ENCODE assay signal across 1 cellular context in the genomic region with DNA sequence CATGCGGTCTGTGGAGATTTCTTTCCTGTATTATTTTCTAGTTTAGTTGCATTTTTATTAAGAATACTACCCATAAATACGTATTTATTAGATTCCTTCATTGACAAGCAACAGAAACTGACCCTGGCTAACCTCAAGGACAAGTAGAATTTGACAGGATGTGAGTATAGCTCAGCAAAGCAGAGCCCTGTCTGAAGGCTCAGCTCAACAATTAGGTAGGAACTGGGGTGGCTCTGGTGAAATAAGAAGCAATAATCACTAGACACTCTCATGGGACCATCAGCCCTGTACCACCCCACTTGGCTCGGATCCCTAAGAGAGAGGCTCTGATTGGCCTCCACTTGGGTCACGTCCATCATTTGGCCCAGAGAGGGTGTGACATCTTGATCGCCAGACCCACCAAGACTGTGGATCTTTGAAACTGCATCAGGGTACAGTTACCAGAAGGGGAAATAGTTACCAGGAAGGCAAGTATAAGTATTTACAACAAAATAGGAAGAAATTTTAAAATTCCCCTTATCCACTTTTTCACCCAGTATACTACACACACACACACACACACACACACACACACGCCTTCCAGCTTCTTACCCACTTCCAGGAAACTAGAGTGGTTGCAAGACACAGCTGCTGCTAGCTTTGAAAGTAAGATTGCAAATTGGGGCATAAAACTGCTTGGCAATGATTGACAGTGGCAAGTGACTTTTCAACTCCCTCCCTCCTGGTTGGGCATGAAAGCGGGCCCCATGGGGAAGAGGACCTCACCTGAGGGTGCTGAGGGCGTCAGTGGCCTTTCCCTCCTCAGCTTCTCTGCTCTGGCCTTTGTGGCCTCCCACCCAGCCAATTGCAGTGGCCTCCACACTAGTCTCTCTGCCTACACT.
TF ChIP-seq lines count a peak whose summit lies in the region.

No MANE protein-coding gene starts in this region.

TF ChIP-seq in IMR-90, 13 proteins besides CTCF, POLR2A, EP300 and RAD21:
- TF ChIP-seq CHD1 (IDR thresholded peaks at IDR 0.05; ENCODE audit: low read depth, low read length), result no peak
- no peak for TF ChIP-seq MAFK (IDR thresholded peaks at IDR 0.05; ENCODE audit: low read depth, low read length)
- TF ChIP-seq RFX5 (IDR thresholded peaks at IDR 0.05; ENCODE audit: low read depth, low read length), result no peak
- TF ChIP-seq NFE2L2 (IDR thresholded peaks at IDR 0.05; ENCODE audit: low read depth, low read length), result no peak
- TF ChIP-seq FOS (IDR thresholded peaks at IDR 0.05; ENCODE audit: low read depth, low read length), result no peak
- TF ChIP-seq MXI1 (IDR thresholded peaks at IDR 0.05; ENCODE audit: borderline replicate concordance, low read depth, low read length), result no peak
- TF ChIP-seq MAZ (IDR thresholded peaks at IDR 0.05; ENCODE audit: borderline replicate concordance, low read depth, low read length), result no peak
- no peak for TF ChIP-seq RCOR1 (IDR thresholded peaks at IDR 0.05; ENCODE audit: insufficient replicate concordance, low read length)
- no peak for TF ChIP-seq CEBPB (IDR thresholded peaks at IDR 0.05; ENCODE audit: low read depth, low read length)
- no peak for TF ChIP-seq SMC3 (IDR thresholded peaks at IDR 0.05; ENCODE audit: low read depth, low read length)
- TF ChIP-seq BHLHE40 (IDR thresholded peaks at IDR 0.05; ENCODE audit: low read depth, low read length), result no peak
- TF ChIP-seq, protein P1, sequence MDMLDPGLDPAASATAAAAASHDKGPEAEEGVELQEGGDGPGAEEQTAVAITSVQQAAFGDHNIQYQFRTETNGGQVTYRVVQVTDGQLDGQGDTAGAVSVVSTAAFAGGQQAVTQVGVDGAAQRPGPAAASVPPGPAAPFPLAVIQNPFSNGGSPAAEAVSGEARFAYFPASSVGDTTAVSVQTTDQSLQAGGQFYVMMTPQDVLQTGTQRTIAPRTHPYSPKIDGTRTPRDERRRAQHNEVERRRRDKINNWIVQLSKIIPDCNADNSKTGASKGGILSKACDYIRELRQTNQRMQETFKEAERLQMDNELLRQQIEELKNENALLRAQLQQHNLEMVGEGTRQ (IDR thresholded peaks at IDR 0.05; ENCODE audit: low read depth, low read length), result no peak
- TF ChIP-seq, protein P2, sequence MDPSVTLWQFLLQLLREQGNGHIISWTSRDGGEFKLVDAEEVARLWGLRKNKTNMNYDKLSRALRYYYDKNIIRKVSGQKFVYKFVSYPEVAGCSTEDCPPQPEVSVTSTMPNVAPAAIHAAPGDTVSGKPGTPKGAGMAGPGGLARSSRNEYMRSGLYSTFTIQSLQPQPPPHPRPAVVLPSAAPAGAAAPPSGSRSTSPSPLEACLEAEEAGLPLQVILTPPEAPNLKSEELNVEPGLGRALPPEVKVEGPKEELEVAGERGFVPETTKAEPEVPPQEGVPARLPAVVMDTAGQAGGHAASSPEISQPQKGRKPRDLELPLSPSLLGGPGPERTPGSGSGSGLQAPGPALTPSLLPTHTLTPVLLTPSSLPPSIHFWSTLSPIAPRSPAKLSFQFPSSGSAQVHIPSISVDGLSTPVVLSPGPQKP (IDR thresholded peaks at IDR 0.05; ENCODE audit: borderline replicate concordance, low read depth, low read length), result no peak
